Comparison of ENCODE assay signal across 23 cellular contexts in the genomic region with DNA sequence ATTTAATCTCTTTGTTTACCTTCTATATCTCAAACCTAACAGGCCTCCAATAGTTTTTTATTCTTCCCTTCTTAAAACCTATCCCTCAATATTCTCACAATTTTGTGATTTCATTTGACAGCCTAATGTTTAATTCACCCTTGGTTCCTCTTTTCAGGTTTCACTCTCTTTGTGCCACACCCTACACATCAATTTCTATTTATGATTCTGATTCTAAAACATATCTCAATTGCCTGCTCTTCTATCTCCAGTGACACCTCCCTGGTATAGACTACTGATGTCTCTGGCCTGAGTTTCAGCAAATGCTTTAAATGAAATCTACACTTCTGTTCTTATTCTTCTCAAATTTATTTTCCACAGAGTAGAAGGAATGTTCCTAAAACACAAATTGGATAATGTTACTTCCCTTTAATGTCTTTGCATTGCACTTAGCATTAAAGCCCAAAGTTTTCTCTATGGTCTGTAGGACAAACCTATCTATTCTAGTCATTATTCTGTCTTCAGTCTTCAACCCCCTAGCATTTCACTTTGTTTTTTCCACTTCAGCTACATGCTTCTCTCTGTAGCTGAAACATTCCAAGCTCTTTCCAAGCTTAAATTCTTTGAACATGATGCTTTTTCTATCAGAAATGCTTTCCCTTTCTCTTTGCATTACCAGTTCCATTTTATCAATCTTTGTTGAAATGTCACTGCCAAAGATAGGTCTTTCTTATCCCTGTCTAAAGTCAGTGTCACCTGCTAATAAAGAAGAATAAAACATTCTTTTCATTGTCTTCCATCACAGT.
"Had no signal": no experiment of that assay in that cellular context is flagged by ENCODE, and none has a peak within 500 bp of the region (broad histone marks: within the 10 kb centered on the region; RNA-seq: fewer than 3 reads in every experiment).

No MANE protein-coding gene starts in this region.

- DNase-seq: dorsolateral prefrontal cortex; effector CD8-positive, alpha-beta T cell; heart left ventricle; hippocampal formation; islet precursor cell; mammary epithelial cell; nucleus accumbens; ovary; sigmoid colon; stimulated activated CD4-positive, alpha-beta T cell treated with anti-CD3 and anti-CD28 coated beads, Interleukin-12 subunit alpha, Interleukin-12 subunit beta, amount 100 ng/mL, for 4 hours; stimulated activated CD4-positive, alpha-beta T cell treated with anti-CD3 and anti-CD28 coated beads, Interleukin-2, amount 100 ng/mL, for 48 hours; stimulated activated naive CD8-positive, alpha-beta T cell treated with anti-CD3 and anti-CD28 coated beads, Interleukin-15, amount 100 ng/mL, for 72 hours; testis; upper lobe of right lung had no signal

- H3K27me3 Mint-ChIP-seq: natural killer cell treated with Interleukin-12 subunit alpha and Interleukin-12 subunit beta and Interleukin-15 and Interleukin-18, amount 100 ng/mL, for 72 hours; stimulated activated naive CD8-positive, alpha-beta T cell treated with anti-CD3 and anti-CD28 coated beads, Interleukin-15, amount 100 ng/mL, for 72 hours had no signal

- H3K4me2 ChIP-seq: neural progenitor cell had no signal

- H3K36me3 Mint-ChIP-seq: mesothelial cell of epicardium; natural killer cell treated with Interleukin-12 subunit alpha and Interleukin-12 subunit beta and Interleukin-15 and Interleukin-18, amount 100 ng/mL, for 72 hours; neural progenitor cell; stimulated activated effector memory CD8-positive, alpha-beta T cell treated with anti-CD3 and anti-CD28 coated beads, Interleukin-12 subunit alpha, Interleukin-12 subunit beta, amount 100 ng/mL, for 72 hours had no signal

- H3K27me3 ChIP-seq: dorsolateral prefrontal cortex, heart left ventricle, neural progenitor cell, ovary, right atrium auricular region, sigmoid colon, testis, tibial nerve, upper lobe of right lung, vagina had no signal

- H3K9ac ChIP-seq: neural progenitor cell had no signal

- ATAC-seq: heart left ventricle; left lobe of liver; natural killer cell treated with Interleukin-12 subunit alpha and Interleukin-12 subunit beta and Interleukin-15 and Interleukin-18, amount 100 ng/mL, for 72 hours; stimulated activated effector memory CD8-positive, alpha-beta T cell treated with anti-CD3 and anti-CD28 coated beads, Interleukin-12 subunit alpha, Interleukin-12 subunit beta, amount 100 ng/mL, for 72 hours; stimulated activated naive CD8-positive, alpha-beta T cell treated with anti-CD3 and anti-CD28 coated beads, Interleukin-15, amount 100 ng/mL, for 72 hours; upper lobe of right lung had no signal

- H3K4me3 ChIP-seq: dorsolateral prefrontal cortex, heart left ventricle, neural progenitor cell, ovary, right atrium auricular region, sigmoid colon, skin epidermis, testis, tibial nerve, upper lobe of right lung, vagina had no signal

- H3K27ac Mint-ChIP-seq: mesothelial cell of epicardium; natural killer cell treated with Interleukin-12 subunit alpha and Interleukin-12 subunit beta and Interleukin-15 and Interleukin-18, amount 100 ng/mL, for 72 hours; neural progenitor cell; stimulated activated effector memory CD8-positive, alpha-beta T cell treated with anti-CD3 and anti-CD28 coated beads, Interleukin-12 subunit alpha, Interleukin-12 subunit beta, amount 100 ng/mL, for 72 hours had no signal

- H3K36me3 ChIP-seq: heart left ventricle, neural progenitor cell, ovary, right atrium auricular region, sigmoid colon, tibial nerve, upper lobe of right lung, vagina had no signal

- H3K9me3 Mint-ChIP-seq: mesothelial cell of epicardium, neural progenitor cell had no signal

- H3K4me1 Mint-ChIP-seq: stimulated activated effector memory CD8-positive, alpha-beta T cell treated with anti-CD3 and anti-CD28 coated beads, Interleukin-12 subunit alpha, Interleukin-12 subunit beta, amount 100 ng/mL, for 72 hours; stimulated activated naive CD8-positive, alpha-beta T cell treated with anti-CD3 and anti-CD28 coated beads, Interleukin-15, amount 100 ng/mL, for 72 hours had no signal

- H3K4me3 Mint-ChIP-seq: mesothelial cell of epicardium; natural killer cell treated with Interleukin-12 subunit alpha and Interleukin-12 subunit beta and Interleukin-15 and Interleukin-18, amount 100 ng/mL, for 72 hours; neural progenitor cell; stimulated activated effector memory CD8-positive, alpha-beta T cell treated with anti-CD3 and anti-CD28 coated beads, Interleukin-12 subunit alpha, Interleukin-12 subunit beta, amount 100 ng/mL, for 72 hours; stimulated activated naive CD8-positive, alpha-beta T cell treated with anti-CD3 and anti-CD28 coated beads, Interleukin-15, amount 100 ng/mL, for 72 hours had no signal

- H3K27ac ChIP-seq: dorsolateral prefrontal cortex, heart left ventricle, neural progenitor cell, ovary, sigmoid colon, skin epidermis, testis, tibial nerve, upper lobe of right lung, vagina had no signal

- H3K9me3 ChIP-seq: heart left ventricle, ovary, right atrium auricular region, sigmoid colon, testis, tibial nerve, upper lobe of right lung, vagina had no signal

- H2AFZ ChIP-seq: neural progenitor cell had no signal

- H3K4me1 ChIP-seq: testis, tibial nerve, upper lobe of right lung, vagina had no signal
